1 cellular context compared by ENCODE assay signal in the genomic region with DNA sequence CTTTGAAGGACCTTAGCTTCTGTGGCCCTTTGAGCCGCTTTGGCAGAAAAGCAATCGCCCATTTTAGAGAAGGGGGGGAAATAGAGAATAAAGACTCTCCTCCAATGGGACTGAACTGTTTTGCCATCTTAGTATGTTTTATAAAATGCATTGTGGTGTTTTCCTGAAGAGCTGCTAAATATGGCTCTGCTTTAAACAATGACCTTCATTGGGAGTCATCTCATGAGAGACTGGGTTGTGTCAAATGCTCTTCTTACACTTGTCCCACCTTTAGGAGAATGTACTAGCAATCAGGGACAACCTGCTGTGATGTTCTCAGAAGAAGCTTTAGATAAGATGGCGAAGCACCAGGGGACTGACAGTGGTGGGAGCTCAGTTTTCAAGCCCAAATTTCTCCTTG.
TF ChIP-seq lines count a peak whose summit lies in the region.

No MANE protein-coding gene starts in this region.

TF ChIP-seq in GM23338, 12 proteins besides CTCF, POLR2A, EP300 and RAD21 (continued from another document):
- TF ChIP-seq, protein P1, sequence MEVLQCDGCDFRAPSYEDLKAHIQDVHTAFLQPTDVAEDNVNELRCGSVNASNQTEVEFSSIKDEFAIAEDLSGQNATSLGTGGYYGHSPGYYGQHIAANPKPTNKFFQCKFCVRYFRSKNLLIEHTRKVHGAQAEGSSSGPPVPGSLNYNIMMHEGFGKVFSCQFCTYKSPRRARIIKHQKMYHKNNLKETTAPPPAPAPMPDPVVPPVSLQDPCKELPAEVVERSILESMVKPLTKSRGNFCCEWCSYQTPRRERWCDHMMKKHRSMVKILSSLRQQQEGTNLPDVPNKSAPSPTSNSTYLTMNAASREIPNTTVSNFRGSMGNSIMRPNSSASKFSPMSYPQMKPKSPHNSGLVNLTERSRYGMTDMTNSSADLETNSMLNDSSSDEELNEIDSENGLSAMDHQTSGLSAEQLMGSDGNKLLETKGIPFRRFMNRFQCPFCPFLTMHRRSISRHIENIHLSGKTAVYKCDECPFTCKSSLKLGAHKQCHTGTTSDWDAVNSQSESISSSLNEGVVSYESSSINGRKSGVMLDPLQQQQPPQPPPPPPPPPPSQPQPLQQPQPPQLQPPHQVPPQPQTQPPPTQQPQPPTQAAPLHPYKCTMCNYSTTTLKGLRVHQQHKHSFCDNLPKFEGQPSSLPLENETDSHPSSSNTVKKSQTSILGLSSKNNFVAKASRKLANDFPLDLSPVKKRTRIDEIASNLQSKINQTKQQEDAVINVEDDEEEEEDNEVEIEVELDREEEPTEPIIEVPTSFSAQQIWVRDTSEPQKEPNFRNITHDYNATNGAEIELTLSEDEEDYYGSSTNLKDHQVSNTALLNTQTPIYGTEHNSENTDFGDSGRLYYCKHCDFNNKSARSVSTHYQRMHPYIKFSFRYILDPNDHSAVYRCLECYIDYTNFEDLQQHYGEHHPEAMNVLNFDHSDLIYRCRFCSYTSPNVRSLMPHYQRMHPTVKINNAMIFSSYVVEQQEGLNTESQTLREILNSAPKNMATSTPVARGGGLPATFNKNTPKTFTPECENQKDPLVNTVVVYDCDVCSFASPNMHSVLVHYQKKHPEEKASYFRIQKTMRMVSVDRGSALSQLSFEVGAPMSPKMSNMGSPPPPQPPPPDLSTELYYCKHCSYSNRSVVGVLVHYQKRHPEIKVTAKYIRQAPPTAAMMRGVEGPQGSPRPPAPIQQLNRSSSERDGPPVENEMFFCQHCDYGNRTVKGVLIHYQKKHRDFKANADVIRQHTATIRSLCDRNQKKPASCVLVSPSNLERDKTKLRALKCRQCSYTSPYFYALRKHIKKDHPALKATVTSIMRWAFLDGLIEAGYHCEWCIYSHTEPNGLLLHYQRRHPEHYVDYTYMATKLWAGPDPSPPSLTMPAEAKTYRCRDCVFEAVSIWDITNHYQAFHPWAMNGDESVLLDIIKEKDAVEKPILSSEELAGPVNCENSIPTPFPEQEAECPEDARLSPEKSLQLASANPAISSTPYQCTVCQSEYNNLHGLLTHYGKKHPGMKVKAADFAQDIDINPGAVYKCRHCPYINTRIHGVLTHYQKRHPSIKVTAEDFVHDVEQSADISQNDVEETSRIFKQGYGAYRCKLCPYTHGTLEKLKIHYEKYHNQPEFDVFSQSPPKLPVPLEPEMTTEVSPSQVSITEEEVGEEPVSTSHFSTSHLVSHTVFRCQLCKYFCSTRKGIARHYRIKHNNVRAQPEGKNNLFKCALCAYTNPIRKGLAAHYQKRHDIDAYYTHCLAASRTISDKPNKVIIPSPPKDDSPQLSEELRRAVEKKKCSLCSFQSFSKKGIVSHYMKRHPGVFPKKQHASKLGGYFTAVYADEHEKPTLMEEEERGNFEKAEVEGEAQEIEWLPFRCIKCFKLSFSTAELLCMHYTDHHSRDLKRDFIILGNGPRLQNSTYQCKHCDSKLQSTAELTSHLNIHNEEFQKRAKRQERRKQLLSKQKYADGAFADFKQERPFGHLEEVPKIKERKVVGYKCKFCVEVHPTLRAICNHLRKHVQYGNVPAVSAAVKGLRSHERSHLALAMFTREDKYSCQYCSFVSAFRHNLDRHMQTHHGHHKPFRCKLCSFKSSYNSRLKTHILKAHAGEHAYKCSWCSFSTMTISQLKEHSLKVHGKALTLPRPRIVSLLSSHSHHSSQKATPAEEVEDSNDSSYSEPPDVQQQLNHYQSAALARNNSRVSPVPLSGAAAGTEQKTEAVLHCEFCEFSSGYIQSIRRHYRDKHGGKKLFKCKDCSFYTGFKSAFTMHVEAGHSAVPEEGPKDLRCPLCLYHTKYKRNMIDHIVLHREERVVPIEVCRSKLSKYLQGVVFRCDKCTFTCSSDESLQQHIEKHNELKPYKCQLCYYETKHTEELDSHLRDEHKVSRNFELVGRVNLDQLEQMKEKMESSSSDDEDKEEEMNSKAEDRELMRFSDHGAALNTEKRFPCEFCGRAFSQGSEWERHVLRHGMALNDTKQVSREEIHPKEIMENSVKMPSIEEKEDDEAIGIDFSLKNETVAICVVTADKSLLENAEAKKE (CRISPR knock-in tag; IDR thresholded peaks at IDR 0.05): no peak
- TF ChIP-seq, protein P2, sequence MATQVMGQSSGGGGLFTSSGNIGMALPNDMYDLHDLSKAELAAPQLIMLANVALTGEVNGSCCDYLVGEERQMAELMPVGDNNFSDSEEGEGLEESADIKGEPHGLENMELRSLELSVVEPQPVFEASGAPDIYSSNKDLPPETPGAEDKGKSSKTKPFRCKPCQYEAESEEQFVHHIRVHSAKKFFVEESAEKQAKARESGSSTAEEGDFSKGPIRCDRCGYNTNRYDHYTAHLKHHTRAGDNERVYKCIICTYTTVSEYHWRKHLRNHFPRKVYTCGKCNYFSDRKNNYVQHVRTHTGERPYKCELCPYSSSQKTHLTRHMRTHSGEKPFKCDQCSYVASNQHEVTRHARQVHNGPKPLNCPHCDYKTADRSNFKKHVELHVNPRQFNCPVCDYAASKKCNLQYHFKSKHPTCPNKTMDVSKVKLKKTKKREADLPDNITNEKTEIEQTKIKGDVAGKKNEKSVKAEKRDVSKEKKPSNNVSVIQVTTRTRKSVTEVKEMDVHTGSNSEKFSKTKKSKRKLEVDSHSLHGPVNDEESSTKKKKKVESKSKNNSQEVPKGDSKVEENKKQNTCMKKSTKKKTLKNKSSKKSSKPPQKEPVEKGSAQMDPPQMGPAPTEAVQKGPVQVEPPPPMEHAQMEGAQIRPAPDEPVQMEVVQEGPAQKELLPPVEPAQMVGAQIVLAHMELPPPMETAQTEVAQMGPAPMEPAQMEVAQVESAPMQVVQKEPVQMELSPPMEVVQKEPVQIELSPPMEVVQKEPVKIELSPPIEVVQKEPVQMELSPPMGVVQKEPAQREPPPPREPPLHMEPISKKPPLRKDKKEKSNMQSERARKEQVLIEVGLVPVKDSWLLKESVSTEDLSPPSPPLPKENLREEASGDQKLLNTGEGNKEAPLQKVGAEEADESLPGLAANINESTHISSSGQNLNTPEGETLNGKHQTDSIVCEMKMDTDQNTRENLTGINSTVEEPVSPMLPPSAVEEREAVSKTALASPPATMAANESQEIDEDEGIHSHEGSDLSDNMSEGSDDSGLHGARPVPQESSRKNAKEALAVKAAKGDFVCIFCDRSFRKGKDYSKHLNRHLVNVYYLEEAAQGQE (IDR thresholded peaks at IDR 0.05; ENCODE audit: unreplicated experiment): no peak
- TF ChIP-seq POLR2AphosphoS5 (IDR thresholded peaks at IDR 0.05; ENCODE audit: low read depth) (no peak), ZNF331 (CRISPR knock-in tag; IDR thresholded peaks at IDR 0.05; ENCODE audit: low read depth) (no peak), NANOG (IDR thresholded peaks at IDR 0.05; ENCODE audit: borderline replicate concordance) (no peak), CREB1 (CRISPR knock-in tag; IDR thresholded peaks at IDR 0.05; ENCODE audit: low read depth) (no peak), EZH2phosphoT487 (IDR thresholded peaks at IDR 0.05; ENCODE audit: unreplicated experiment) (no peak), ZNF114 (CRISPR knock-in tag; IDR thresholded peaks at IDR 0.05) (no peak), JUNB (IDR thresholded peaks at IDR 0.05; ENCODE audit: unreplicated experiment) (no peak), EZH2 (IDR thresholded peaks at IDR 0.05; ENCODE audit: low read depth, unreplicated experiment) (no peak), STAT1 (IDR thresholded peaks at IDR 0.05; ENCODE audit: unreplicated experiment) (no peak)
